In genomic region chr3:128849776-128850542, GRCh38 we compare ENCODE assay signal across 1 cellular context.
TF ChIP-seq lines count a peak whose summit lies in the region.

No MANE protein-coding gene starts in this region.

TF ChIP-seq in HCT116, 20 proteins besides CTCF, POLR2A, EP300 and RAD21 (continued from another document):
- TF ChIP-seq ZBTB33 (IDR thresholded peaks at IDR 0.05; ENCODE audit: extremely low read depth, insufficient replicate concordance, low read length) (no peak), CBX3 (IDR thresholded peaks at IDR 0.05; ENCODE audit: low read depth) (no peak), POLR2AphosphoS5 (IDR thresholded peaks at IDR 0.05; ENCODE audit: low read depth, low read length) (no peak), ATF3 (IDR thresholded peaks at IDR 0.05) (no peak), ELF1 (IDR thresholded peaks at IDR 0.05; ENCODE audit: borderline replicate concordance, low read depth) (no peak), CEBPB (IDR thresholded peaks at IDR 0.05; ENCODE audit: low read depth) (no peak), YY1 (IDR thresholded peaks at IDR 0.05; ENCODE audit: extremely low read depth, insufficient replicate concordance, low read depth, low read length) (no peak), SP1 (IDR thresholded peaks at IDR 0.05; ENCODE audit: low read depth) (no peak), REST (IDR thresholded peaks at IDR 0.05; ENCODE audit: low read depth) (no peak), FOSL1 (IDR thresholded peaks at IDR 0.05; ENCODE audit: low read depth) (no peak), ZFX (IDR thresholded peaks at IDR 0.05) (no peak), SRF (IDR thresholded peaks at IDR 0.05; ENCODE audit: low read depth) (no peak)
- TF ChIP-seq, protein P1, sequence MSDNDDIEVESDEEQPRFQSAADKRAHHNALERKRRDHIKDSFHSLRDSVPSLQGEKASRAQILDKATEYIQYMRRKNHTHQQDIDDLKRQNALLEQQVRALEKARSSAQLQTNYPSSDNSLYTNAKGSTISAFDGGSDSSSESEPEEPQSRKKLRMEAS (IDR thresholded peaks at IDR 0.05), result no peak
